1 cellular context compared by ENCODE assay signal in the genomic region with DNA sequence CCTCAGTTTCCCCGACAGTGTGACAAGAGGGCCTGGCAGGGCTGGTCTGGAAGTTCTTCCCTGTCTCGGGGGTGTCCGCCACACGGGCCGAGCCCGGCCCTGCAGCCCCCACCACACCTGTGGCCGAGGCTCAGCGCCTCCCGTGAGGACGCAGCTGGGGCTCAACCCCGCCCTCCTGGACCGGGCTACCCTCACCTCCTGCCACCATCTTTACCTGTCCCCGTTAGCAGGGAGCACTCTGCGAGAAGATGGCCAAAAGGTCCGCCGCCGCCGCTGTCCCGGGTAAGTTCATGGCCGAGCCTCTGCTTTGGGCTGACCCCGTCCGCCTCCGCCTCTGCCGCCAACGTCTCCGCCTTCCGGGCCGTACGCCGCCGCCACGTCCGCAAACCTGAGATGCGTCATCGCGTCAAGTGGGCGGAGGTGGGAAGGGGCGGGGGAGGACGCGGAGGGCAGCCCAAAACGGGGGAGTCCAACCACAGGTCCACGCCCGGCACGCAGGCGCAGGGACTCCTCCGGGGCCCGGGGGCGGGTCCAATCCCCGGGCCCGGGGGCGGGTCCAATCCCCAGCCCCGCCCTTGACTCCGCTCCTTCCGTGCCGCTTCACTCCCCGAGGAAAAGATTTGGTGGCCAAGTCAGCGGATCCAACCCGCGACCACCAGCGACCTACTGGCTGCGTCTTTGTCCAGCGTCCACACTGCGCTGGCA.
TF ChIP-seq lines count a peak whose summit lies in the region.

A gene (minus strand): TSS at position 351 of the 705 bp plus-strand sequence. CDS start 4,295 bp downstream, outside the sequence.

TF ChIP-seq in GM12878, 131 proteins besides CTCF, POLR2A, EP300 and RAD21 (continued from another document and continues in another):
- TF ChIP-seq, protein P1, sequence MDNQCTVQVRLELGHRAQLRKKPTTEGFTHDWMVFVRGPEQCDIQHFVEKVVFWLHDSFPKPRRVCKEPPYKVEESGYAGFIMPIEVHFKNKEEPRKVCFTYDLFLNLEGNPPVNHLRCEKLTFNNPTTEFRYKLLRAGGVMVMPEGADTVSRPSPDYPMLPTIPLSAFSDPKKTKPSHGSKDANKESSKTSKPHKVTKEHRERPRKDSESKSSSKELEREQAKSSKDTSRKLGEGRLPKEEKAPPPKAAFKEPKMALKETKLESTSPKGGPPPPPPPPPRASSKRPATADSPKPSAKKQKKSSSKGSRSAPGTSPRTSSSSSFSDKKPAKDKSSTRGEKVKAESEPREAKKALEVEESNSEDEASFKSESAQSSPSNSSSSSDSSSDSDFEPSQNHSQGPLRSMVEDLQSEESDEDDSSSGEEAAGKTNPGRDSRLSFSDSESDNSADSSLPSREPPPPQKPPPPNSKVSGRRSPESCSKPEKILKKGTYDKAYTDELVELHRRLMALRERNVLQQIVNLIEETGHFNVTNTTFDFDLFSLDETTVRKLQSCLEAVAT (IDR thresholded peaks at IDR 0.05): 0 out of 2 replicates have a peak, but pooled peaks have one; percentile 73
- TF ChIP-seq SP1 (IDR thresholded peaks at IDR 0.05; ENCODE audit: low read depth, low read length): peak; percentile 64
- peak; percentile 14 for TF ChIP-seq HDAC6 (IDR thresholded peaks at IDR 0.05; ENCODE audit: unreplicated experiment)
- TF ChIP-seq SIX5 (IDR thresholded peaks at IDR 0.05; ENCODE audit: low read depth, low read length, severe bottlenecking): no peak
- TF ChIP-seq ZSCAN29 (IDR thresholded peaks at IDR 0.05): no peak
- TF ChIP-seq STAT1 (conservative IDR thresholded peaks at IDR 0.05): no peak
- TF ChIP-seq SMAD5 (IDR thresholded peaks at IDR 0.05; ENCODE audit: low read depth): no peak; the same call in 1 of the 2 replicates
- TF ChIP-seq, protein P2, sequence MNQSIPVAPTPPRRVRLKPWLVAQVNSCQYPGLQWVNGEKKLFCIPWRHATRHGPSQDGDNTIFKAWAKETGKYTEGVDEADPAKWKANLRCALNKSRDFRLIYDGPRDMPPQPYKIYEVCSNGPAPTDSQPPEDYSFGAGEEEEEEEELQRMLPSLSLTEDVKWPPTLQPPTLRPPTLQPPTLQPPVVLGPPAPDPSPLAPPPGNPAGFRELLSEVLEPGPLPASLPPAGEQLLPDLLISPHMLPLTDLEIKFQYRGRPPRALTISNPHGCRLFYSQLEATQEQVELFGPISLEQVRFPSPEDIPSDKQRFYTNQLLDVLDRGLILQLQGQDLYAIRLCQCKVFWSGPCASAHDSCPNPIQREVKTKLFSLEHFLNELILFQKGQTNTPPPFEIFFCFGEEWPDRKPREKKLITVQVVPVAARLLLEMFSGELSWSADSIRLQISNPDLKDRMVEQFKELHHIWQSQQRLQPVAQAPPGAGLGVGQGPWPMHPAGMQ (IDR thresholded peaks at IDR 0.05; ENCODE audit: borderline replicate concordance): no peak
- no peak for TF ChIP-seq FOS (IDR thresholded peaks at IDR 0.05; ENCODE audit: borderline replicate concordance, extremely low read depth, insufficient read length)
- no peak; the same call in 2 of the 3 replicates for TF ChIP-seq POU2F2 (IDR thresholded peaks at IDR 0.05; ENCODE audit: borderline replicate concordance, low read depth, low read length)
- TF ChIP-seq, protein P3, sequence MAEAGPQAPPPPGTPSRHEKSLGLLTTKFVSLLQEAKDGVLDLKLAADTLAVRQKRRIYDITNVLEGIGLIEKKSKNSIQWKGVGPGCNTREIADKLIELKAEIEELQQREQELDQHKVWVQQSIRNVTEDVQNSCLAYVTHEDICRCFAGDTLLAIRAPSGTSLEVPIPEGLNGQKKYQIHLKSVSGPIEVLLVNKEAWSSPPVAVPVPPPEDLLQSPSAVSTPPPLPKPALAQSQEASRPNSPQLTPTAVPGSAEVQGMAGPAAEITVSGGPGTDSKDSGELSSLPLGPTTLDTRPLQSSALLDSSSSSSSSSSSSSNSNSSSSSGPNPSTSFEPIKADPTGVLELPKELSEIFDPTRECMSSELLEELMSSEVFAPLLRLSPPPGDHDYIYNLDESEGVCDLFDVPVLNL (IDR thresholded peaks at IDR 0.05; ENCODE audit: low read depth, low read length): no peak
- TF ChIP-seq, protein P4, sequence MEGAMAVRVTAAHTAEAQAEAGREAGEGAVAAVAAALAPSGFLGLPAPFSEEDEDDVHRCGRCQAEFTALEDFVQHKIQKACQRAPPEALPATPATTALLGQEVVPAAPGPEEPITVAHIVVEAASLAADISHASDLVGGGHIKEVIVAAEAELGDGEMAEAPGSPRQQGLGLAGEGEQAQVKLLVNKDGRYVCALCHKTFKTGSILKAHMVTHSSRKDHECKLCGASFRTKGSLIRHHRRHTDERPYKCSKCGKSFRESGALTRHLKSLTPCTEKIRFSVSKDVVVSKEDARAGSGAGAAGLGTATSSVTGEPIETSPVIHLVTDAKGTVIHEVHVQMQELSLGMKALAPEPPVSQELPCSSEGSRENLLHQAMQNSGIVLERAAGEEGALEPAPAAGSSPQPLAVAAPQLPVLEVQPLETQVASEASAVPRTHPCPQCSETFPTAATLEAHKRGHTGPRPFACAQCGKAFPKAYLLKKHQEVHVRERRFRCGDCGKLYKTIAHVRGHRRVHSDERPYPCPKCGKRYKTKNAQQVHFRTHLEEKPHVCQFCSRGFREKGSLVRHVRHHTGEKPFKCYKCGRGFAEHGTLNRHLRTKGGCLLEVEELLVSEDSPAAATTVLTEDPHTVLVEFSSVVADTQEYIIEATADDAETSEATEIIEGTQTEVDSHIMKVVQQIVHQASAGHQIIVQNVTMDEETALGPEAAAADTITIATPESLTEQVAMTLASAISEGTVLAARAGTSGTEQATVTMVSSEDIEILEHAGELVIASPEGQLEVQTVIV (IDR thresholded peaks at IDR 0.05; ENCODE audit: borderline replicate concordance, partially characterized antibody): peak; percentile 46
- peak; percentile 55; the same call in 1 of the 2 replicates for TF ChIP-seq NBN (IDR thresholded peaks at IDR 0.05)
- TF ChIP-seq POLR2AphosphoS5 (IDR thresholded peaks at IDR 0.05; ENCODE audit: low read length): peak; percentile 82
- TF ChIP-seq NFIC (IDR thresholded peaks at IDR 0.05; ENCODE audit: low read depth, low read length): no peak
- TF ChIP-seq MEF2B (IDR thresholded peaks at IDR 0.05; ENCODE audit: partially characterized antibody, poor library complexity, severe bottlenecking): no peak
- 0 out of 2 replicates have a peak, but pooled peaks have one; percentile 31 for TF ChIP-seq MEF2A (IDR thresholded peaks at IDR 0.05; ENCODE audit: insufficient read depth, low read depth, low read length)
- no peak for TF ChIP-seq RAD51 (IDR thresholded peaks at IDR 0.05)
- peak; percentile 71; the same call in 1 of the 2 replicates for TF ChIP-seq POLR2AphosphoS2 (IDR thresholded peaks at IDR 0.05; ENCODE audit: low read depth, low read length)
- TF ChIP-seq HDGF (IDR thresholded peaks at IDR 0.05): peak; percentile 96
- peak; percentile 62; the same call in 1 of the 2 replicates for TF ChIP-seq CHD2 (IDR thresholded peaks at IDR 0.05; ENCODE audit: borderline replicate concordance, low read depth, low read length)
- peak; percentile 90 for TF ChIP-seq NR2F1 (conservative IDR thresholded peaks at IDR 0.05)
- TF ChIP-seq RB1 (IDR thresholded peaks at IDR 0.05; ENCODE audit: borderline replicate concordance): no peak
- TF ChIP-seq BHLHE40 (IDR thresholded peaks at IDR 0.05; ENCODE audit: borderline replicate concordance in 1 of 2, low read depth in 2 of 2, low read length in 1 of 2): peak in 1 of 2 experiments; percentile 62; a peak in 2 of 4 replicates
- TF ChIP-seq, protein P5, sequence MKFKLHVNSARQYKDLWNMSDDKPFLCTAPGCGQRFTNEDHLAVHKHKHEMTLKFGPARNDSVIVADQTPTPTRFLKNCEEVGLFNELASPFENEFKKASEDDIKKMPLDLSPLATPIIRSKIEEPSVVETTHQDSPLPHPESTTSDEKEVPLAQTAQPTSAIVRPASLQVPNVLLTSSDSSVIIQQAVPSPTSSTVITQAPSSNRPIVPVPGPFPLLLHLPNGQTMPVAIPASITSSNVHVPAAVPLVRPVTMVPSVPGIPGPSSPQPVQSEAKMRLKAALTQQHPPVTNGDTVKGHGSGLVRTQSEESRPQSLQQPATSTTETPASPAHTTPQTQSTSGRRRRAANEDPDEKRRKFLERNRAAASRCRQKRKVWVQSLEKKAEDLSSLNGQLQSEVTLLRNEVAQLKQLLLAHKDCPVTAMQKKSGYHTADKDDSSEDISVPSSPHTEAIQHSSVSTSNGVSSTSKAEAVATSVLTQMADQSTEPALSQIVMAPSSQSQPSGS (IDR thresholded peaks at IDR 0.05; ENCODE audit: low read length): no peak
- TF ChIP-seq, protein P6, sequence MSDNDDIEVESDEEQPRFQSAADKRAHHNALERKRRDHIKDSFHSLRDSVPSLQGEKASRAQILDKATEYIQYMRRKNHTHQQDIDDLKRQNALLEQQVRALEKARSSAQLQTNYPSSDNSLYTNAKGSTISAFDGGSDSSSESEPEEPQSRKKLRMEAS (IDR thresholded peaks at IDR 0.05; ENCODE audit: low read depth, low read length): no peak
- TF ChIP-seq TARDBP (IDR thresholded peaks at IDR 0.05; ENCODE audit: borderline replicate concordance): 0 out of 2 replicates have a peak, but pooled peaks have one; percentile 20
- no peak for TF ChIP-seq MYC (IDR thresholded peaks at IDR 0.05; ENCODE audit: insufficient read depth, insufficient read length, insufficient replicate concordance, low read length, severe bottlenecking)
- no peak for TF ChIP-seq MTA3 (IDR thresholded peaks at IDR 0.05; ENCODE audit: borderline replicate concordance, low read length)
- no peak for TF ChIP-seq SREBF1 (IDR thresholded peaks at IDR 0.05; ENCODE audit: low read length)
- no peak for TF ChIP-seq CHD1 (IDR thresholded peaks at IDR 0.05; ENCODE audit: low read depth, low read length)
- TF ChIP-seq KAT2A (conservative IDR thresholded peaks at IDR 0.05; ENCODE audit: control insufficient read depth, low read depth, low read length): no peak
- TF ChIP-seq ZNF384 (IDR thresholded peaks at IDR 0.05; ENCODE audit: borderline replicate concordance, low read depth, low read length): no peak
- no peak for TF ChIP-seq BCL11A (IDR thresholded peaks at IDR 0.05; ENCODE audit: low read depth, low read length)
- peak; percentile 67 for TF ChIP-seq ATF7 (IDR thresholded peaks at IDR 0.05; ENCODE audit: low read depth)
- TF ChIP-seq ZNF24 (IDR thresholded peaks at IDR 0.05): no peak
- TF ChIP-seq CHD4 (IDR thresholded peaks at IDR 0.05): no peak
- TF ChIP-seq, protein P7, sequence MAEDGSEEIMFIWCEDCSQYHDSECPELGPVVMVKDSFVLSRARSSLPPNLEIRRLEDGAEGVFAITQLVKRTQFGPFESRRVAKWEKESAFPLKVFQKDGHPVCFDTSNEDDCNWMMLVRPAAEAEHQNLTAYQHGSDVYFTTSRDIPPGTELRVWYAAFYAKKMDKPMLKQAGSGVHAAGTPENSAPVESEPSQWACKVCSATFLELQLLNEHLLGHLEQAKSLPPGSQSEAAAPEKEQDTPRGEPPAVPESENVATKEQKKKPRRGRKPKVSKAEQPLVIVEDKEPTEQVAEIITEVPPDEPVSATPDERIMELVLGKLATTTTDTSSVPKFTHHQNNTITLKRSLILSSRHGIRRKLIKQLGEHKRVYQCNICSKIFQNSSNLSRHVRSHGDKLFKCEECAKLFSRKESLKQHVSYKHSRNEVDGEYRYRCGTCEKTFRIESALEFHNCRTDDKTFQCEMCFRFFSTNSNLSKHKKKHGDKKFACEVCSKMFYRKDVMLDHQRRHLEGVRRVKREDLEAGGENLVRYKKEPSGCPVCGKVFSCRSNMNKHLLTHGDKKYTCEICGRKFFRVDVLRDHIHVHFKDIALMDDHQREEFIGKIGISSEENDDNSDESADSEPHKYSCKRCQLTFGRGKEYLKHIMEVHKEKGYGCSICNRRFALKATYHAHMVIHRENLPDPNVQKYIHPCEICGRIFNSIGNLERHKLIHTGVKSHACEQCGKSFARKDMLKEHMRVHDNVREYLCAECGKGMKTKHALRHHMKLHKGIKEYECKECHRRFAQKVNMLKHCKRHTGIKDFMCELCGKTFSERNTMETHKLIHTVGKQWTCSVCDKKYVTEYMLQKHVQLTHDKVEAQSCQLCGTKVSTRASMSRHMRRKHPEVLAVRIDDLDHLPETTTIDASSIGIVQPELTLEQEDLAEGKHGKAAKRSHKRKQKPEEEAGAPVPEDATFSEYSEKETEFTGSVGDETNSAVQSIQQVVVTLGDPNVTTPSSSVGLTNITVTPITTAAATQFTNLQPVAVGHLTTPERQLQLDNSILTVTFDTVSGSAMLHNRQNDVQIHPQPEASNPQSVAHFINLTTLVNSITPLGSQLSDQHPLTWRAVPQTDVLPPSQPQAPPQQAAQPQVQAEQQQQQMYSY (CRISPR knock-in tag; IDR thresholded peaks at IDR 0.05): no peak
- TF ChIP-seq SUPT20H (IDR thresholded peaks at IDR 0.05; ENCODE audit: borderline replicate concordance, control insufficient read depth, low read depth, low read length): no peak
- TF ChIP-seq GABPA (IDR thresholded peaks at IDR 0.05; ENCODE audit: low read depth): no peak
- TF ChIP-seq, protein P8, sequence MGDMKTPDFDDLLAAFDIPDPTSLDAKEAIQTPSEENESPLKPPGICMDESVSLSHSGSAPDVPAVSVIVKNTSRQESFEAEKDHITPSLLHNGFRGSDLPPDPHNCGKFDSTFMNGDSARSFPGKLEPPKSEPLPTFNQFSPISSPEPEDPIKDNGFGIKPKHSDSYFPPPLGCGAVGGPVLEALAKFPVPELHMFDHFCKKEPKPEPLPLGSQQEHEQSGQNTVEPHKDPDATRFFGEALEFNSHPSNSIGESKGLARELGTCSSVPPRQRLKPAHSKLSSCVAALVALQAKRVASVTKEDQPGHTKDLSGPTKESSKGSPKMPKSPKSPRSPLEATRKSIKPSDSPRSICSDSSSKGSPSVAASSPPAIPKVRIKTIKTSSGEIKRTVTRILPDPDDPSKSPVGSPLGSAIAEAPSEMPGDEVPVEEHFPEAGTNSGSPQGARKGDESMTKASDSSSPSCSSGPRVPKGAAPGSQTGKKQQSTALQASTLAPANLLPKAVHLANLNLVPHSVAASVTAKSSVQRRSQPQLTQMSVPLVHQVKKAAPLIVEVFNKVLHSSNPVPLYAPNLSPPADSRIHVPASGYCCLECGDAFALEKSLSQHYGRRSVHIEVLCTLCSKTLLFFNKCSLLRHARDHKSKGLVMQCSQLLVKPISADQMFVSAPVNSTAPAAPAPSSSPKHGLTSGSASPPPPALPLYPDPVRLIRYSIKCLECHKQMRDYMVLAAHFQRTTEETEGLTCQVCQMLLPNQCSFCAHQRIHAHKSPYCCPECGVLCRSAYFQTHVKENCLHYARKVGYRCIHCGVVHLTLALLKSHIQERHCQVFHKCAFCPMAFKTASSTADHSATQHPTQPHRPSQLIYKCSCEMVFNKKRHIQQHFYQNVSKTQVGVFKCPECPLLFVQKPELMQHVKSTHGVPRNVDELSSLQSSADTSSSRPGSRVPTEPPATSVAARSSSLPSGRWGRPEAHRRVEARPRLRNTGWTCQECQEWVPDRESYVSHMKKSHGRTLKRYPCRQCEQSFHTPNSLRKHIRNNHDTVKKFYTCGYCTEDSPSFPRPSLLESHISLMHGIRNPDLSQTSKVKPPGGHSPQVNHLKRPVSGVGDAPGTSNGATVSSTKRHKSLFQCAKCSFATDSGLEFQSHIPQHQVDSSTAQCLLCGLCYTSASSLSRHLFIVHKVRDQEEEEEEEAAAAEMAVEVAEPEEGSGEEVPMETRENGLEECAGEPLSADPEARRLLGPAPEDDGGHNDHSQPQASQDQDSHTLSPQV (IDR thresholded peaks at IDR 0.05): no peak
